Comparison of ENCODE assay signal across 7 cellular contexts in the genomic region with DNA sequence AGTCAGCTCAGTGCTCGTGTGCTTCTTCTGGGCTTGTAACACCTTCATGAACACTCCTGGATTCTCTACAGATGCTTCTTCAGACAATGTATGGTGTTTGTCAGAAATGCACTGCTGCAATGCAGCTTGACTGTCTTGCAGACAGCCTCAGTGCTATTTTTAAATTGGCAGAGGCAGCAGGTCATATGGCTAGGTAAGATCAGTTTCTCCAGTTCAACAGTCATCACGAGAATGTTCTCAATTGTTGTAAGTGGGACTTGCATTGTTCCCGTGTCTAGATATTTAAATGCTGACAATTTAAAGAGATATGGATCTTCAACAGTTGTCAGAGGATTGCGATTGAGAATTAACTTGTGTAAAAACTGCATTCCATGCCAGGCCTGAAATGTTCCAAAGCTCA.
"Had no signal": no experiment of that assay in that cellular context is flagged by ENCODE, and none has a peak within 500 bp of the region (broad histone marks: within the 10 kb centered on the region; RNA-seq: fewer than 3 reads in every experiment).

No MANE protein-coding gene starts in this region.

- DNase-seq: GM23248, GOT3, H7, HFFc6, IMR-90 had no signal

- ATAC-seq: HCT116 had no signal

- H3K4me3 ChIP-seq: GM23248, HAP-1 had no signal

- H3K27ac ChIP-seq: GM23248 had no signal

- H3K9me3 ChIP-seq: HAP-1 had no signal

- H3K36me3 ChIP-seq: HAP-1 had no signal
